Comparison of ENCODE assay signal across 1 cellular context in the genomic region with DNA sequence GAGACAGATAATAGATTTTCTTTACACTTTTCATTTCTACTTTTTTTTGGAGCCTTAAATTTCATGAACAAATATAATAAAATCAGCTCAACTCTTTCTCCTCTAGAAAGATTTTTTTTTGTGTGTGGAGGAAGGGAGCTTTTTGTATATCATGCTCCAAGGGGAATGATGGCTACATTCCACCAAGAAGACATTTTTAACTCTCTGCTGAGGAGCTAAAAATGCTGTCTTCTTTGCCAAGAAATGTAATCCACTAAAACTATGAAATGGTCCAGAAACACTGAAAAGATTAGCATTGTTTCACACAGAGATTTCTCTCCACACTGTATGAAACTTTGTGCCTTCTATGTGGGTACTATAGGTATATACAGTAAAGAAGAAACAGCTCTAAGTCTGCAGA.
TF ChIP-seq lines count a peak whose summit lies in the region.

No MANE protein-coding gene starts in this region.

TF ChIP-seq in IMR-90, 13 proteins besides CTCF, POLR2A, EP300 and RAD21:
- TF ChIP-seq CHD1 (IDR thresholded peaks at IDR 0.05; ENCODE audit: low read depth, low read length), result no peak
- no peak for TF ChIP-seq RFX5 (IDR thresholded peaks at IDR 0.05; ENCODE audit: low read depth, low read length)
- no peak for TF ChIP-seq MAZ (IDR thresholded peaks at IDR 0.05; ENCODE audit: borderline replicate concordance, low read depth, low read length)
- no peak for TF ChIP-seq FOS (IDR thresholded peaks at IDR 0.05; ENCODE audit: low read depth, low read length)
